8 cellular contexts compared by ENCODE assay signal in the genomic region with DNA sequence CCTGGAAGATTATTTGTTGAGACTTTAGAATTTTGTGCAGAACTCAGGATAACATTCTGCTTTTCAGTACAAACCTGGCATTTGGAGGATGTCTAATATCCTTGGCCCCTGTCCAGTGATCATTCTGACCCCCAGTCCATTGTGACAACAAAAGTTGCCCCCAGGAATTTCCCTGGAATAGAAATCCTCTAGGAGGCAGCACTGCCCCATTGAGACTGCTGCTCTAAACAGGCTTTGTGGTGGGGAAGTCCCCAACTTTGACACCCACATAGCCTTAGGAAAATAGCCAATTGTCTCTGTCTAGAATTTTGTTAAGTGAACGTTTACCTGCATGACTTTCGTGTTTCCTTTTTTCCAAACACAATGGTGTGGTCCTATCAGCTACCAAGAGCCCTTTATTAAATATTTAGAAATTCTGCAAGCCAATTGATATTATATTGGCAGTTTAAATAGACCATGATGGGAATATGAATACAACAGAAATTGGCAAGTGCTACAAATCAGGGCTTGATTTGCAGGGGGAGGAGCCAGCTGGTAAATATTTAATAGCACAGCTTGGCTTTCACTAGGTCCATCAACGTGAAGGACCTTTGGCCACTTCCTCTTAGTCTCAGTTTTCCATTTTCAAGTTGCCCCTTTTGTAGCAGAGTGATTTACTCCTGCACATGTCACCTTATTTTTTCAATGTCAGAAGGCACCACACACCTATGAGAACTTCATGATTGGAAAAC.
DNase-seq lines count a peak whose midpoint lies in the region; ATAC-seq and TF ChIP-seq lines count a peak whose summit lies in the region.

No MANE protein-coding gene starts in this region.

- WGBS in trophoblast cell (ENCODE audit: extremely low coverage, insufficient coverage, insufficient read length), result no CpG with 5 or more reads among the region's 3 CpGs

- H2AK5ac ChIP-seq in trophoblast cell (ENCODE audit: low read length), result no peak overlapping the region

- H3K4me2 ChIP-seq in trophoblast cell (ENCODE audit: low read length), result no peak overlapping the region

- H3K9me3 Mint-ChIP-seq in endothelial cell (ENCODE audit: unreplicated experiment), result no peaks in the 10 kb centered on the region

- no peak overlapping the region for H3K4me3 Mint-ChIP-seq in endothelial cell (ENCODE audit: unreplicated experiment)

- peak overlapping the region; percentile 65 for H4K91ac ChIP-seq in trophoblast cell (ENCODE audit: low read depth, low read length)

- no peak overlapping the region for H2BK5ac ChIP-seq in trophoblast cell (ENCODE audit: low read depth, low read length, poor library complexity)

- H3K36me3 Mint-ChIP-seq in endothelial cell (ENCODE audit: low read depth, unreplicated experiment), result no peaks in the 10 kb centered on the region

- ATAC-seq in GM19395 (IDR thresholded peaks at IDR 0.05; ENCODE audit: unreplicated experiment) (peak; percentile 69), HG03095 (IDR thresholded peaks at IDR 0.05; ENCODE audit: unreplicated experiment) (no peak)

- no peaks in the 10 kb centered on the region for H3K79me2 ChIP-seq in trophoblast cell (ENCODE audit: control insufficient read depth, insufficient read depth, low read length, poor library complexity)

- peak; percentile 56 for TF ChIP-seq CTCF in C4-2B (conservative IDR thresholded peaks at IDR 0.05)
- TF ChIP-seq CTCF in endothelial cell (IDR thresholded peaks at IDR 0.05; ENCODE audit: unreplicated experiment), result peak; percentile 33

- no peak overlapping the region for H3K9ac ChIP-seq in trophoblast cell (ENCODE audit: low read length)

- H4K8ac ChIP-seq in trophoblast cell (ENCODE audit: low read depth, low read length), result no peak overlapping the region

- H3K4ac ChIP-seq in trophoblast cell (ENCODE audit: low read depth, low read length), result no peak overlapping the region

- no peaks in the 10 kb centered on the region for H3K9me3 ChIP-seq in trophoblast cell (ENCODE audit: insufficient read depth, low read depth, low read length)

- no peak overlapping the region for H3K4me3 ChIP-seq in trophoblast cell (ENCODE audit: low read depth, low read length)

- H3K27me3 ChIP-seq in trophoblast cell (ENCODE audit: insufficient read depth, low read length), result no peaks in the 10 kb centered on the region

- H3K14ac ChIP-seq in trophoblast cell (ENCODE audit: low read length), result no peak overlapping the region

- peaks cover 5% of the 10 kb centered on the region for H3K79me1 ChIP-seq in trophoblast cell (ENCODE audit: low read length)

- no peak overlapping the region for H2BK120ac ChIP-seq in trophoblast cell (ENCODE audit: insufficient read depth, low read length, poor library complexity)

- peaks cover 4% of the 10 kb centered on the region for H3K4me1 Mint-ChIP-seq in endothelial cell (ENCODE audit: unreplicated experiment)

- no peaks in the 10 kb centered on the region for H3K27me3 Mint-ChIP-seq in endothelial cell (ENCODE audit: unreplicated experiment)

- H2BK12ac ChIP-seq in trophoblast cell (ENCODE audit: low read length), result no peak overlapping the region

- H3K18ac ChIP-seq in trophoblast cell (ENCODE audit: low read length), result no peak overlapping the region

- H3K4me1 ChIP-seq in trophoblast cell (ENCODE audit: control insufficient read depth in 1 of 2, insufficient read depth in 2 of 2, low read length in 2 of 2), result no peaks in the 10 kb centered on the region

- DNase-seq in M059J (ENCODE audit: low read depth) (peak; percentile 62), endothelial cell (ENCODE audit: low spot score) (peak; percentile 31), trophoblast cell (peak; percentile 28), DMS79 treated with DMSO at 0.1 percent for 48 hours (lab: John Stamatoyannopoulos, UW) (no peak), KG1 (lab: John Stamatoyannopoulos, UW) (no peak)

- H3K36me3 ChIP-seq in trophoblast cell (ENCODE audit: control insufficient read depth in 1 of 2, insufficient read depth in 2 of 2, low read length in 2 of 2), result no peaks in the 10 kb centered on the region

- no peak overlapping the region for H2AFZ ChIP-seq in trophoblast cell (ENCODE audit: insufficient read depth, low read length, poor library complexity)

- no peak overlapping the region for H3K23ac ChIP-seq in trophoblast cell (ENCODE audit: low read length)

- H3K27ac ChIP-seq in C4-2B, result no peak overlapping the region
- H3K27ac ChIP-seq in trophoblast cell (ENCODE audit: low read depth, low read length), result no peak overlapping the region

- H3K27ac Mint-ChIP-seq in endothelial cell (ENCODE audit: unreplicated experiment), result no peak overlapping the region

- no peak overlapping the region for H4K12ac ChIP-seq in trophoblast cell (ENCODE audit: low read depth, low read length)

Comparison
In these comparisons a context has a peak if more than half of its experiments do, and no peak if none do; other contexts are left out.
1. DNase-seq: peak in M059J (single experiment), endothelial cell (single experiment) and trophoblast cell (2 of 2); none in DMS79 treated with DMSO at 0.1 percent for 48 hours (single experiment) and KG1 (single experiment).